In genomic region chr11:37442576-37442975, GRCh38 we compare ENCODE assay signal across 30 cellular contexts.
"Had no signal": no experiment of that assay in that cellular context is flagged by ENCODE, and none has a peak within 500 bp of the region (broad histone marks: within the 10 kb centered on the region; RNA-seq: fewer than 3 reads in every experiment).

No MANE protein-coding gene starts in this region.

- H3K4me2 ChIP-seq: smooth muscle cell had no signal

- H3K9me3 ChIP-seq: colonic mucosa, gastrocnemius medialis, left lung, lower lobe of right lung, right atrium auricular region, suprapubic skin, tibial artery had no signal

- DNase-seq: activated CD4-positive, alpha-beta memory T cell treated with anti-CD3 and anti-CD28 coated beads for 36 hours; activated CD4-positive, alpha-beta T cell treated with anti-CD3 and anti-CD28 coated beads, Interleukin-2, amount 10 ng/mL, durations not matched to agents 24 days and 14 days; activated CD4-positive, CD25-positive, alpha-beta regulatory T cell treated with anti-CD3 and anti-CD28 coated beads, Interleukin-2, amount 50 U/mL, for 72 hours; activated CD8-positive, alpha-beta memory T cell treated with anti-CD3 and anti-CD28 coated beads, Interleukin-2, amount 50 U/mL, for 4 hours; activated gamma-delta T cell; activated naive CD4-positive, alpha-beta T cell treated with anti-CD3 and anti-CD28 coated beads, Interleukin-2, amount 10 ng/mL, durations not matched to agents 7 days and 5 days; activated naive CD8-positive, alpha-beta T cell treated with anti-CD3 and anti-CD28 coated beads, Interleukin-2, amount 10 ng/mL, durations not matched to agents 7 days and 5 days; activated T-cell treated with anti-CD3 and anti-CD28 coated beads, Interleukin-2, amount 50 U/mL, for 24 hours; amygdala; colonic mucosa; effector CD8-positive, alpha-beta T cell; gastrocnemius medialis; head of caudate nucleus; hypothalamus; immature natural killer cell; kidney; left lung; lower lobe of right lung; mucosa of descending colon; stimulated activated CD4-positive, alpha-beta T cell treated with anti-CD3 and anti-CD28 coated beads, Interleukin-1b, Interleukin-23, amount 100 ng/mL, for 48 hours; stimulated activated naive B cell treated with anti-CD40 and anti-IgM and Interleukin-4, amounts not matched to agents 10 μg/mL and 1 μg/mL and 100 μg/mL, for 72 hours; T-helper 17 cell; T1000; tibial artery; WERI-Rb-1 had no signal

- ATAC-seq: gastrocnemius medialis; left lung; lower lobe of right lung; mucosa of descending colon; natural killer cell treated with Interleukin-12 subunit alpha and Interleukin-12 subunit beta and Interleukin-15 and Interleukin-18, amount 100 ng/mL, for 72 hours; stimulated activated naive B cell treated with anti-CD40 and anti-IgM and Interleukin-4, amounts not matched to agents 10 μg/mL and 1 μg/mL and 100 μg/mL, for 72 hours; T-helper 17 cell had no signal

- H3K27me3 ChIP-seq: colonic mucosa, gastrocnemius medialis, left lung, right atrium auricular region, suprapubic skin, tibial artery had no signal

- H3K4me1 ChIP-seq: colonic mucosa, gastrocnemius medialis, left lung, lower lobe of right lung, right atrium auricular region, suprapubic skin, tibial artery had no signal

- H3K4me3 ChIP-seq: colonic mucosa, gastrocnemius medialis, left lung, lower lobe of right lung, mucosa of descending colon, right atrium auricular region, smooth muscle cell, suprapubic skin, tibial artery had no signal

- H3K36me3 ChIP-seq: colonic mucosa, gastrocnemius medialis, left lung, lower lobe of right lung, right atrium auricular region, suprapubic skin, tibial artery, WERI-Rb-1 had no signal

- H3K27ac ChIP-seq: colonic mucosa, epithelial cell of prostate, gastrocnemius medialis, left lung, lower lobe of right lung, right atrium auricular region, suprapubic skin, tibial artery, WERI-Rb-1 had no signal
